9 cellular contexts compared by ENCODE assay signal in the genomic region with DNA sequence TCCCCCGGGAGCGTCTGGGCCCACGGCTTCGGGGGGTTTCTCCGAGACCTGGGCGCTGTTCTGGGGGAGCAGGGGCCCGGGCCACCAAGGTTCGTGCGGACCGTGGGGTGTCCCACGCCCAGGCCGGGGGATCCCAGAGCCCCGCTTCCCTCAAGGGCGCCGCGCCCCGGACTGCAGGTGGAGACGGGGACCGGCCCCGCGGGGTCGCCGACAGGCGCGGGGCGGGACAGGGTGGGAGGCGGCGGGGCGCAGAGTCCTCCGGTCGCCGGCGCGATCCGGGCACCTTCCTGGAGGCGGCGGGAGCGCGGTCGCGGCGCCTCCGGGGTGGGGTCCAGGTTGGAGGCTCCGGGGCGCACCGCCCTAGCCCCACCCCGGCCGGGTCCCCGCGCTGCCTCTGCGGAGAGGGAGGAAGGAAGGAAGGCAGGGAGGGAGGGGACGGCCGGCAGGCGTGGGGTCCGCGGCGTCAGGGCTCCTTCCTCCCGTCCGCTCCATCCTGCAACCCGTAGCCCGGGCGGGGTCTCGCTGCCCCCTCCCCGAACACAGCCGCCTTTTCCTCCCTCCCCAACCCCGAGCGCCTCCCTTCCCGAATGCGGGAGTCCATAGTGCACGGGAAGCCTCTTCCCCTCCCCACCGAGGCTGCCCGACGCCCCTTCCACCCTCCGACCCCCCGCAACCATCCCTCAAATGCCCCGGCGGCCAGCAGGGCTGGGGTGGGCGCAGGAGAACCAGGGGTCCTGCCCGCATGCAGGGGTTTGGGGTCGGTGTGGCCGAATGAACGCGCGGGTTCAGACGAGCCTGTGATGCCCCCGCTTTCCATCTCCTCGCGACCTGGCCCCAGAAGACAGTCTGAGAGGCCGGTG. TPM values are rescaled to one million over a fixed set of nuclear protein-coding genes. Genes with fewer than 3 reads are reported as not detected.
A peak's percentile ranks its signal among the peaks of the same experiment; 100 is the strongest.
DNase-seq lines count a peak whose midpoint lies in the region; ATAC-seq and TF ChIP-seq lines count a peak whose summit lies in the region.
"Had no signal": no experiment of that assay in that cellular context is flagged by ENCODE, and none has a peak within 500 bp of the region (broad histone marks: within the 10 kb centered on the region; RNA-seq: fewer than 3 reads in every experiment).

No MANE protein-coding gene starts in this region.

- CTCF ChIA-PET in activated CD4-positive, alpha-beta memory T cell treated with anti-CD3 and anti-CD28 coated beads, Interleukin-2, amount 10 ng/mL, durations not matched to agents 7 days and 5 days (lab: Charles Lee), result no interaction called here

- no peaks in the 10 kb centered on the region; a peak in 3 of 7 replicates for H3K36me3 Mint-ChIP-seq in H9 (ENCODE audit: insufficient read depth in 1 of 3, low read depth in 3 of 3)
- H3K36me3 Mint-ChIP-seq in activated CD4-positive, alpha-beta memory T cell treated with anti-CD3 and anti-CD28 coated beads, Interleukin-2, amount 10 ng/mL, durations not matched to agents 7 days and 5 days (ENCODE audit: low read depth), result peaks cover 4% of the 10 kb centered on the region

- H2AFZ ChIP-seq in H9 (ENCODE audit: low read length), result no peak overlapping the region

- no peak for DNase-seq in H9
- DNase-seq in activated CD4-positive, alpha-beta memory T cell treated with anti-CD3 and anti-CD28 coated beads, Interleukin-2, amount 10 ng/mL, durations not matched to agents 7 days and 5 days, result peak; percentile 53
- DNase-seq in NK-92 (lab: John Stamatoyannopoulos, UW; ENCODE audit: unreplicated experiment), result no peak
- DNase-seq in NCI-H2196 (lab: John Stamatoyannopoulos, UW; ENCODE audit: unreplicated experiment), result no peak
- DNase-seq: activated CD4-positive, alpha-beta T cell treated with anti-CD3 and anti-CD28 coated beads, Interleukin-2, amount 50 U/mL, for 4 hours had no signal

- H2BK15ac ChIP-seq in H9 (ENCODE audit: low read depth, low read length), result no peak overlapping the region

- H3K9me3 ChIP-seq in H9 (ENCODE audit: control insufficient read depth, low read depth, low read length) (no peaks in the 10 kb centered on the region), iPS-18a (ENCODE audit: control insufficient read depth, low read depth, low read length) (no peaks in the 10 kb centered on the region)

- no peaks in the 10 kb centered on the region for H3K36me3 ChIP-seq in iPS-18a (ENCODE audit: control insufficient read depth, low read depth, low read length)

- H3K4me2 ChIP-seq in H9 (ENCODE audit: insufficient read depth, insufficient read length, low read length), result peak overlapping the region; percentile 41

- H3K18ac ChIP-seq in H9 (ENCODE audit: insufficient read length, low read depth, low read length), result no peak overlapping the region

- H4K5ac ChIP-seq in H9 (ENCODE audit: insufficient read length, low read depth, low read length), result no peak overlapping the region

- H3K79me2 ChIP-seq in H9 (ENCODE audit: insufficient read depth, low read length), result peaks cover under 1% of the 10 kb centered on the region; the same call in 1 of the 2 replicates

- no peak overlapping the region for H3T11ph ChIP-seq in H9 (ENCODE audit: low read length)

- H3K27ac Mint-ChIP-seq in H9, result no peak overlapping the region
- H3K27ac Mint-ChIP-seq in activated CD4-positive, alpha-beta memory T cell treated with anti-CD3 and anti-CD28 coated beads, Interleukin-2, amount 10 ng/mL, durations not matched to agents 7 days and 5 days, result no peak overlapping the region

- H2AK5ac ChIP-seq in H9 (ENCODE audit: insufficient read length, low read length), result no peak overlapping the region

- H2BK120ac ChIP-seq in H9 (ENCODE audit: low read depth, low read length, poor library complexity, severe bottlenecking), result no peak overlapping the region

- no peak overlapping the region for H3K4ac ChIP-seq in H9 (ENCODE audit: low read depth, low read length)

- no CpG with 5 or more reads among the region's 89 CpGs for WGBS in H9 (ENCODE audit: extremely low coverage, insufficient read length, low lambda C conversion rate)

- H3K4me1 ChIP-seq in H9 (ENCODE audit: insufficient read depth, low read length) (no peaks in the 10 kb centered on the region), iPS-18a (ENCODE audit: control insufficient read depth, low read depth, low read length) (no peaks in the 10 kb centered on the region)

- H4K8ac ChIP-seq in H9 (replicated peaks; ENCODE audit: insufficient read length, low read depth, low read length), result no peak overlapping the region

- no peak overlapping the region for H3K14ac ChIP-seq in H9 (ENCODE audit: insufficient read depth, low read length)

- H3K27ac ChIP-seq in H9 (ENCODE audit: insufficient read length, low read depth, low read length) (no peak overlapping the region), iPS-18a (ENCODE audit: low read length) (no peak overlapping the region), skin epidermis (peak overlapping the region in 10 of 21 experiments; percentile 7 to 72 (median 44))

- no peak overlapping the region for H2BK20ac ChIP-seq in H9 (ENCODE audit: low read depth, low read length, poor library complexity, severe bottlenecking)

- H3K27me3 ChIP-seq in H9 (ENCODE audit: insufficient read depth, low read length), result peaks cover 50% of the 10 kb centered on the region
- peaks cover 87% of the 10 kb centered on the region for H3K27me3 ChIP-seq in iPS-18a (ENCODE audit: control insufficient read depth, insufficient read depth, low read length)

- POLR2A ChIA-PET in activated CD4-positive, alpha-beta memory T cell treated with anti-CD3 and anti-CD28 coated beads, Interleukin-2, amount 10 ng/mL, durations not matched to agents 7 days and 5 days (lab: Charles Lee), result interaction anchor here (1.1 to 1.8 kb wide), 2 partner anchors 10 to 23 kb away, joined by 3 to 14 read pairs; no protein-coding TSS in a partner anchor

- no peak for ATAC-seq in GM21447 (IDR thresholded peaks at IDR 0.05; ENCODE audit: unreplicated experiment)
- no peak for ATAC-seq in HG03439 (IDR thresholded peaks at IDR 0.05; ENCODE audit: unreplicated experiment)

- H2BK12ac ChIP-seq in H9 (ENCODE audit: insufficient read length, low read depth, low read length), result no peak overlapping the region

- peak overlapping the region; percentile 53 to 81 for H3K4me3 Mint-ChIP-seq in H9
- peak overlapping the region; percentile 31 for H3K4me3 Mint-ChIP-seq in activated CD4-positive, alpha-beta memory T cell treated with anti-CD3 and anti-CD28 coated beads, Interleukin-2, amount 10 ng/mL, durations not matched to agents 7 days and 5 days

- H3K9ac ChIP-seq in H9 (ENCODE audit: extremely low read depth, insufficient read length, low read length) (no peak overlapping the region), iPS-18a (ENCODE audit: low read length) (no peak overlapping the region)

- H3K56ac ChIP-seq in H9 (ENCODE audit: insufficient read length, low read depth, low read length), result no peak overlapping the region

- H3K23me2 ChIP-seq in H9 (ENCODE audit: insufficient read length, low read depth, low read length, poor library complexity, severe bottlenecking), result peaks cover 14% of the 10 kb centered on the region

- H3K79me1 ChIP-seq in H9 (ENCODE audit: insufficient read depth, low read depth, low read length, poor library complexity, severe bottlenecking), result no peaks in the 10 kb centered on the region

- no peaks in the 10 kb centered on the region for H4K20me1 ChIP-seq in H9 (ENCODE audit: control insufficient read depth, insufficient read depth, insufficient read length)

- no peak overlapping the region for H2BK5ac ChIP-seq in H9 (ENCODE audit: insufficient read length, low read length)

- no peak overlapping the region for H4K91ac ChIP-seq in H9 (ENCODE audit: insufficient read length, low read depth, low read length)

- H3K4me1 Mint-ChIP-seq in H9, result peaks cover 0 to 16% of the 10 kb centered on the region in 2 experiments; a peak in 2 of 4 replicates
- peaks cover 31% of the 10 kb centered on the region for H3K4me1 Mint-ChIP-seq in activated CD4-positive, alpha-beta memory T cell treated with anti-CD3 and anti-CD28 coated beads, Interleukin-2, amount 10 ng/mL, durations not matched to agents 7 days and 5 days

- no peak overlapping the region for H3K23ac ChIP-seq in H9 (ENCODE audit: insufficient read length, low read depth, low read length)

- H3K9me3 Mint-ChIP-seq in H9, result peaks cover 0 to 2% of the 10 kb centered on the region in 2 experiments; a peak in 1 of 5 replicates
- H3K9me3 Mint-ChIP-seq in activated CD4-positive, alpha-beta memory T cell treated with anti-CD3 and anti-CD28 coated beads, Interleukin-2, amount 10 ng/mL, durations not matched to agents 7 days and 5 days, result no peaks in the 10 kb centered on the region

- H3K4me3 ChIP-seq in iPS-18a (ENCODE audit: low read length) (peak overlapping the region; percentile 44), skin epidermis (peak overlapping the region; percentile 20 to 49 (median 38))

- H3K27me3 Mint-ChIP-seq in H9 (ENCODE audit: low read depth), result peaks cover 83% of the 10 kb centered on the region
- H3K27me3 Mint-ChIP-seq in activated CD4-positive, alpha-beta memory T cell treated with anti-CD3 and anti-CD28 coated beads, Interleukin-2, amount 10 ng/mL, durations not matched to agents 7 days and 5 days, result peaks cover 32% of the 10 kb centered on the region

- no peak for TF ChIP-seq CTCF in H9 (conservative IDR thresholded peaks at IDR 0.05)

RNA-seq across cellular contexts. Expression of a gene that starts 4.3 kb away (rescaled TPM):
- 22.7 and 23.0 TPM in 2 replicates for total RNA-seq in H9 (2021)
- total RNA-seq in activated CD4-positive, alpha-beta memory T cell treated with anti-CD3 and anti-CD28 coated beads, Interleukin-2, amount 10 ng/mL, durations not matched to agents 7 days and 5 days, result 10 to 100 TPM; 20.6 to 21.8 TPM

RNA-seq across cellular contexts. Expression of a gene that starts 21.7 kb away (rescaled TPM):
- total RNA-seq in H9 (2021), result 51.3 and 53.3 TPM in 2 replicates
- 10 to 100 TPM; 54.7 to 55.4 TPM for total RNA-seq in activated CD4-positive, alpha-beta memory T cell treated with anti-CD3 and anti-CD28 coated beads, Interleukin-2, amount 10 ng/mL, durations not matched to agents 7 days and 5 days
